ENCODE assay signal across 31 cellular contexts in genomic region chr21:43274022-43274945, GRCh38.
A peak's percentile ranks its signal among the peaks of the same experiment; 100 is the strongest.
DNase-seq lines count a peak whose midpoint lies in the region; ATAC-seq and TF ChIP-seq lines count a peak whose summit lies in the region.
"Had no signal": no experiment of that assay in that cellular context is flagged by ENCODE, and none has a peak within 500 bp of the region (broad histone marks: within the 10 kb centered on the region; RNA-seq: fewer than 3 reads in every experiment).

No MANE protein-coding gene starts in this region.

- no peak overlapping the region for H3K27ac ChIP-seq in liver (ENCODE audit: low read depth in 1 of 2, low read length in 2 of 2)
- no peak overlapping the region for H3K27ac ChIP-seq in upper lobe of right lung
- H3K27ac ChIP-seq: 22Rv1, breast epithelium, gastroesophageal sphincter, neutrophil, PC-9, sigmoid colon had no signal

- H3K36me3 ChIP-seq in liver (ENCODE audit: control insufficient read depth in 4 of 4, insufficient read depth in 3 of 4, low read depth in 1 of 4, low read length in 3 of 4) (no peaks in the 10 kb centered on the region), upper lobe of right lung (no peaks in the 10 kb centered on the region)
- H3K36me3 ChIP-seq: breast epithelium, gastroesophageal sphincter, neutrophil, sigmoid colon had no signal

- 54% methylated on average over 21 of the region's 21 CpGs for WGBS in liver

- DNase-seq in activated naive CD4-positive, alpha-beta T cell treated with anti-CD3 and anti-CD28 coated beads, Interleukin-2, amount 10 ng/mL, durations not matched to agents 7 days and 5 days: no peak
- no peak for DNase-seq in activated naive CD4-positive, alpha-beta T cell treated with anti-CD3 and anti-CD28 coated beads, Interleukin-2, amount 50 U/mL, for 72 hours (ENCODE audit: low spot score in 2 of 2)
- DNase-seq in cardiac septum (ENCODE audit: low spot score): peak; percentile 70
- peak; percentile 55 for DNase-seq in upper lobe of right lung
- no peak for DNase-seq in KG1 (lab: John Stamatoyannopoulos, UW)
- DNase-seq: activated CD4-positive, alpha-beta T cell treated with anti-CD3 and anti-CD28 coated beads for 36 hours; activated CD8-positive, alpha-beta T cell treated with anti-CD3 and anti-CD28 coated beads, Interleukin-2, amount 10 ng/mL, durations not matched to agents 7 days and 5 days; amygdala; DMS79; hypothalamus; left colon; NCI-H1417 treated with DMSO at 0.1 percent for 48 hours; NCI-H2029 treated with DMSO at 0.1 percent for 48 hours; NCI-H524 treated with DMSO at 0.1 percent for 48 hours; PC-9; SHP77 treated with DMSO at 0.1 percent for 48 hours; sigmoid colon; stimulated activated CD4-positive, alpha-beta T cell treated with anti-CD3 and anti-CD28 coated beads, Interleukin-4, amount 100 ng/mL, for 4 hours; substantia nigra had no signal

- CTCF ChIA-PET in activated naive CD4-positive, alpha-beta T cell treated with anti-CD3 and anti-CD28 coated beads, Interleukin-2, amount 10 ng/mL, durations not matched to agents 7 days and 5 days (lab: Charles Lee): no interaction called here

- H3K4me1 Mint-ChIP-seq in activated naive CD4-positive, alpha-beta T cell treated with anti-CD3 and anti-CD28 coated beads, Interleukin-2, amount 10 ng/mL, durations not matched to agents 7 days and 5 days: no peaks in the 10 kb centered on the region
- H3K4me1 Mint-ChIP-seq: activated CD4-positive, alpha-beta T cell treated with anti-CD3 and anti-CD28 coated beads for 36 hours; CD14-positive monocyte had no signal

- H3K4me3 ChIP-seq in liver (ENCODE audit: low read depth in 1 of 3, low read length in 3 of 3) (no peak overlapping the region), upper lobe of right lung (no peak overlapping the region)
- H3K4me3 ChIP-seq: breast epithelium, gastroesophageal sphincter, PC-9, sigmoid colon had no signal

- no peaks in the 10 kb centered on the region for H3K9me3 Mint-ChIP-seq in activated naive CD4-positive, alpha-beta T cell treated with anti-CD3 and anti-CD28 coated beads, Interleukin-2, amount 10 ng/mL, durations not matched to agents 7 days and 5 days
- H3K9me3 Mint-ChIP-seq in activated naive CD4-positive, alpha-beta T cell treated with anti-CD3 and anti-CD28 coated beads, Interleukin-2, amount 50 U/mL, for 72 hours: no peaks in the 10 kb centered on the region
- H3K9me3 Mint-ChIP-seq: activated naive CD4-positive, alpha-beta T cell treated with anti-CD3 and anti-CD28 coated beads, Interleukin-2, amount 50 U/mL, for 24 hours; activated T-helper 2 cell treated with anti-CD3 and anti-CD28 coated beads, Interferon-gamma antibody, Interleukin-2, Interleukin-4, amounts not matched to agents 10 μg/mL and 5 μg/mL and 100 μg/mL, durations not matched to agents 14 hours and 24 hours and 36 hours; T-helper 2 cell treated with Interferon-gamma antibody and Interleukin-4, amounts not matched to agents 5 μg/mL and 100 μg/mL, for 36 hours; type B pancreatic cell had no signal

- no peaks in the 10 kb centered on the region for H3K27me3 ChIP-seq in liver (ENCODE audit: control insufficient read depth in 4 of 4, insufficient read depth in 4 of 4, low read length in 3 of 4)
- peaks cover 7% of the 10 kb centered on the region for H3K27me3 ChIP-seq in upper lobe of right lung

- no peaks in the 10 kb centered on the region for H3K9me3 ChIP-seq in liver (ENCODE audit: control insufficient read depth in 4 of 4, low read length in 3 of 4)
- H3K9me3 ChIP-seq in upper lobe of right lung: no peaks in the 10 kb centered on the region
- H3K9me3 ChIP-seq: breast epithelium, gastroesophageal sphincter, neutrophil, sigmoid colon had no signal

- H3K4me1 ChIP-seq in liver (ENCODE audit: control insufficient read depth in 4 of 4, insufficient read depth in 4 of 4, low read length in 3 of 4) (peaks cover 6 to 25% (median 12%) of the 10 kb centered on the region in 4 donors), upper lobe of right lung (peaks cover 16% of the 10 kb centered on the region)
- H3K4me1 ChIP-seq: breast epithelium had no signal

- no peaks in the 10 kb centered on the region for H3K36me3 Mint-ChIP-seq in activated naive CD4-positive, alpha-beta T cell treated with anti-CD3 and anti-CD28 coated beads, Interleukin-2, amount 10 ng/mL, durations not matched to agents 7 days and 5 days
- H3K36me3 Mint-ChIP-seq in activated naive CD4-positive, alpha-beta T cell treated with anti-CD3 and anti-CD28 coated beads, Interleukin-2, amount 50 U/mL, for 72 hours: no peaks in the 10 kb centered on the region
- H3K36me3 Mint-ChIP-seq: activated naive CD4-positive, alpha-beta T cell treated with anti-CD3 and anti-CD28 coated beads, Interleukin-2, amount 50 U/mL, for 24 hours; CD14-positive monocyte; type B pancreatic cell had no signal

- TF ChIP-seq RAD21 in liver (IDR thresholded peaks at IDR 0.05): peak; percentile 10 to 55

- ATAC-seq in activated naive CD4-positive, alpha-beta T cell treated with anti-CD3 and anti-CD28 coated beads, Interleukin-2, amount 50 U/mL, for 72 hours: no peak
- ATAC-seq in upper lobe of right lung (no peak), GM18861 (IDR thresholded peaks at IDR 0.05; ENCODE audit: unreplicated experiment) (no peak), HG03175 (IDR thresholded peaks at IDR 0.05; ENCODE audit: unreplicated experiment) (no peak)
- ATAC-seq: activated CD4-positive, alpha-beta T cell treated with anti-CD3 and anti-CD28 coated beads for 36 hours; activated CD8-positive, alpha-beta T cell treated with anti-CD3 and anti-CD28 coated beads, Interleukin-2, amount 10 ng/mL, durations not matched to agents 7 days and 5 days; gastroesophageal sphincter; left colon had no signal

- peak overlapping the region; percentile 33 for H3K27ac Mint-ChIP-seq in activated naive CD4-positive, alpha-beta T cell treated with anti-CD3 and anti-CD28 coated beads, Interleukin-2, amount 10 ng/mL, durations not matched to agents 7 days and 5 days
- no peak overlapping the region for H3K27ac Mint-ChIP-seq in activated naive CD4-positive, alpha-beta T cell treated with anti-CD3 and anti-CD28 coated beads, Interleukin-2, amount 50 U/mL, for 72 hours
- H3K27ac Mint-ChIP-seq: activated CD4-positive, alpha-beta T cell treated with anti-CD3 and anti-CD28 coated beads for 36 hours; activated CD8-positive, alpha-beta T cell treated with anti-CD3 and anti-CD28 coated beads, Interleukin-2, amount 10 ng/mL, durations not matched to agents 7 days and 5 days; activated naive CD4-positive, alpha-beta T cell treated with anti-CD3 and anti-CD28 coated beads, Interleukin-2, amount 50 U/mL, for 24 hours; activated T-helper 2 cell treated with anti-CD3 and anti-CD28 coated beads, Interferon-gamma antibody, Interleukin-2, Interleukin-4, amounts not matched to agents 10 μg/mL and 5 μg/mL and 100 μg/mL, durations not matched to agents 14 hours and 24 hours and 36 hours; T-helper 2 cell treated with Interferon-gamma antibody and Interleukin-4, amounts not matched to agents 5 μg/mL and 100 μg/mL, for 36 hours; type B pancreatic cell had no signal

- intact Hi-C loops in cardiac septum (cut with DNase I): no loop called here
- intact Hi-C loops in upper lobe of right lung (cut with DNase I): no loop called here

- no peak overlapping the region for H3K9ac ChIP-seq in liver (ENCODE audit: low read depth in 1 of 2, low read length in 2 of 2)

- H3K27me3 Mint-ChIP-seq in activated naive CD4-positive, alpha-beta T cell treated with anti-CD3 and anti-CD28 coated beads, Interleukin-2, amount 10 ng/mL, durations not matched to agents 7 days and 5 days: peaks cover 52% of the 10 kb centered on the region

- no peak for TF ChIP-seq CTCF in liver (IDR thresholded peaks at IDR 0.05; ENCODE audit: low read depth, low read length, missing input control)
- no peak for TF ChIP-seq CTCF in upper lobe of right lung (IDR thresholded peaks at IDR 0.05)

- no peak overlapping the region for H3K4me3 Mint-ChIP-seq in activated naive CD4-positive, alpha-beta T cell treated with anti-CD3 and anti-CD28 coated beads, Interleukin-2, amount 10 ng/mL, durations not matched to agents 7 days and 5 days
- H3K4me3 Mint-ChIP-seq: activated CD4-positive, alpha-beta T cell treated with anti-CD3 and anti-CD28 coated beads for 36 hours; activated CD8-positive, alpha-beta T cell treated with anti-CD3 and anti-CD28 coated beads, Interleukin-2, amount 10 ng/mL, durations not matched to agents 7 days and 5 days; activated naive CD4-positive, alpha-beta T cell treated with anti-CD3 and anti-CD28 coated beads, Interleukin-2, amount 50 U/mL, for 24 hours; CD14-positive monocyte; T-helper 2 cell treated with Interferon-gamma antibody and Interleukin-4, amounts not matched to agents 5 μg/mL and 100 μg/mL, for 36 hours; type B pancreatic cell had no signal

TF ChIP-seq in liver, 16 proteins besides CTCF, POLR2A, EP300 and RAD21 (continues in another document):
- TF ChIP-seq SP1 (IDR thresholded peaks at IDR 0.05): peak; percentile 74
- no peak for TF ChIP-seq ATF3 (IDR thresholded peaks at IDR 0.05)
- no peak for TF ChIP-seq REST (IDR thresholded peaks at IDR 0.05)
- TF ChIP-seq FOXA2 (IDR thresholded peaks at IDR 0.05): peak; percentile 7
- peak; percentile 83 to 89 for TF ChIP-seq RXRA (IDR thresholded peaks at IDR 0.05)

Comparison
In these comparisons a context has a peak if more than half of its experiments do, and no peak if none do; other contexts are left out.
1. DNase-seq: peak in cardiac septum (single experiment) and upper lobe of right lung (single experiment); none in activated naive CD4-positive, alpha-beta T cell treated with anti-CD3 and anti-CD28 coated beads, Interleukin-2, amount 10 ng/mL, durations not matched to agents 7 days and 5 days (single experiment), activated naive CD4-positive, alpha-beta T cell treated with anti-CD3 and anti-CD28 coated beads, Interleukin-2, amount 50 U/mL, for 72 hours (0 of 2) and KG1 (single experiment).